In genomic region chr4:4788573-4788972, GRCh38 we compare ENCODE assay signal across 25 cellular contexts.
"Had no signal": no experiment of that assay in that cellular context is flagged by ENCODE, and none has a peak within 500 bp of the region (broad histone marks: within the 10 kb centered on the region; RNA-seq: fewer than 3 reads in every experiment).

No MANE protein-coding gene starts in this region.

- FAIRE-seq: HTR-8/SVneo had no signal

- DNase-seq: Karpas-422, KG1, MG63, NCI-H1092, NCI-H1105 treated with DMSO at 0.1 percent for 48 hours, NCI-H1417 treated with DMSO at 0.1 percent for 48 hours, NCI-H146, NCI-H1694 treated with DMSO at 0.1 percent for 48 hours, NCI-H1930, NCI-H2081 treated with DMSO at 0.1 percent for 48 hours, NCI-H2171, NCI-H226, NCI-H446, NCI-H510A, NCI-H524 treated with DMSO at 0.1 percent for 48 hours, NCI-H69, NCI-H774, PC-3, SHP77, T-helper 1 cell had no signal

- H3K4me3 ChIP-seq: MG63 had no signal

- H3K27me3 ChIP-seq: MG63 had no signal

- ATAC-seq: Panc1, PC-3, SK-N-SH treated with all-trans-retinoic acid at 6 μM for 48 hours had no signal

- H3K36me3 ChIP-seq: MG63 had no signal

- H3K27ac ChIP-seq: HL-60, RWPE1 had no signal
